In genomic region chr21:31159808-31160207, GRCh38 we compare ENCODE assay signal across 15 cellular contexts.
DNase-seq lines count a peak whose midpoint lies in the region; ATAC-seq and TF ChIP-seq lines count a peak whose summit lies in the region.
"Had no signal": no experiment of that assay in that cellular context is flagged by ENCODE, and none has a peak within 500 bp of the region (broad histone marks: within the 10 kb centered on the region; RNA-seq: fewer than 3 reads in every experiment).

No MANE protein-coding gene starts in this region.

- no peak overlapping the region for H3K4me2 ChIP-seq in osteoblast (ENCODE audit: insufficient read depth, low read length)

- ATAC-seq in activated T-helper 17 cell treated with anti-CD3 and anti-CD28 coated beads, Interleukin-2, amount 50 U/mL, for 72 hours (replicated peaks): no peak
- no peak for ATAC-seq in HG03469 (IDR thresholded peaks at IDR 0.05; ENCODE audit: unreplicated experiment)

- H3K27ac Mint-ChIP-seq in T-helper 2 cell treated with Interferon-gamma antibody and Interleukin-4, amounts not matched to agents 5 μg/mL and 100 μg/mL, for 36 hours: peak overlapping the region; percentile 73
- peak overlapping the region; percentile 42 for H3K27ac Mint-ChIP-seq in activated T-helper 17 cell treated with anti-CD3 and anti-CD28 coated beads, Interleukin-2, amount 50 U/mL, for 72 hours
- H3K27ac Mint-ChIP-seq: dendritic cell treated with granulocyte-macrophage colony-stimulating factor and Interleukin-4, amounts not matched to agents 40 ng/mL and 50 ng/mL, for 4 days; natural killer cell had no signal

- no peaks in the 10 kb centered on the region for H4K20me1 ChIP-seq in osteoblast (ENCODE audit: insufficient read depth, low read length)

- TF ChIP-seq CTCF in osteoblast (IDR thresholded peaks at IDR 0.05; ENCODE audit: extremely low read depth, low read depth, low read length): no peak

- H3K9me3 ChIP-seq in iPS-18a (ENCODE audit: control insufficient read depth, low read depth, low read length) (no peaks in the 10 kb centered on the region), osteoblast (ENCODE audit: low read depth, low read length) (no peaks in the 10 kb centered on the region)

- peak overlapping the region; percentile 10 for H3K9ac ChIP-seq in iPS-18a (ENCODE audit: low read length)

- H3K27ac ChIP-seq in iPS-18a (ENCODE audit: low read length) (no peak overlapping the region), osteoblast (ENCODE audit: low read depth, low read length) (no peak overlapping the region)
- H3K27ac ChIP-seq: HL-60 had no signal

- no peak for DNase-seq in T-helper 2 cell treated with Interferon-gamma antibody and Interleukin-4, amounts not matched to agents 5 μg/mL and 100 μg/mL, for 36 hours (ENCODE audit: low spot score)
- no peak for DNase-seq in T-helper 2 cell
- peak; percentile 73 for DNase-seq in superior temporal gyrus (ENCODE audit: extremely low spot score)
- no peak for DNase-seq in osteoblast (ENCODE audit: insufficient read length, low spot score, missing footprints)
- no peak for DNase-seq in DMS114 treated with DMSO at 0.1 percent for 48 hours (lab: John Stamatoyannopoulos, UW; ENCODE audit: unreplicated experiment)
- DNase-seq: activated CD4-positive, CD25-positive, alpha-beta regulatory T cell; DMS79 treated with DMSO at 0.1 percent for 48 hours; kidney; natural killer cell; NCI-H2107 had no signal

- peaks cover 47% of the 10 kb centered on the region for H3K4me1 Mint-ChIP-seq in T-helper 2 cell treated with Interferon-gamma antibody and Interleukin-4, amounts not matched to agents 5 μg/mL and 100 μg/mL, for 36 hours (ENCODE audit: low read depth)
- H3K4me1 Mint-ChIP-seq in activated T-helper 17 cell treated with anti-CD3 and anti-CD28 coated beads, Interleukin-2, amount 50 U/mL, for 72 hours: peaks cover 40% of the 10 kb centered on the region

- no peak overlapping the region for H2AFZ ChIP-seq in osteoblast (ENCODE audit: low read length)

- peak overlapping the region; percentile 71 for H3K4me3 Mint-ChIP-seq in T-helper 2 cell treated with Interferon-gamma antibody and Interleukin-4, amounts not matched to agents 5 μg/mL and 100 μg/mL, for 36 hours
- peak overlapping the region; percentile 75 for H3K4me3 Mint-ChIP-seq in activated T-helper 17 cell treated with anti-CD3 and anti-CD28 coated beads, Interleukin-2, amount 50 U/mL, for 72 hours
- H3K4me3 Mint-ChIP-seq: dendritic cell treated with granulocyte-macrophage colony-stimulating factor and Interleukin-4, amounts not matched to agents 40 ng/mL and 50 ng/mL, for 4 days; natural killer cell had no signal

- H3K36me3 Mint-ChIP-seq in T-helper 2 cell treated with Interferon-gamma antibody and Interleukin-4, amounts not matched to agents 5 μg/mL and 100 μg/mL, for 36 hours (ENCODE audit: low read depth): peaks cover 49% of the 10 kb centered on the region
- H3K36me3 Mint-ChIP-seq in activated T-helper 17 cell treated with anti-CD3 and anti-CD28 coated beads, Interleukin-2, amount 50 U/mL, for 72 hours (ENCODE audit: low read depth): peaks cover 71% of the 10 kb centered on the region

- no peaks in the 10 kb centered on the region for H3K27me3 Mint-ChIP-seq in T-helper 2 cell treated with Interferon-gamma antibody and Interleukin-4, amounts not matched to agents 5 μg/mL and 100 μg/mL, for 36 hours (ENCODE audit: low read depth)
- no peaks in the 10 kb centered on the region for H3K27me3 Mint-ChIP-seq in activated T-helper 17 cell treated with anti-CD3 and anti-CD28 coated beads, Interleukin-2, amount 50 U/mL, for 72 hours
- H3K27me3 Mint-ChIP-seq: dendritic cell treated with granulocyte-macrophage colony-stimulating factor and Interleukin-4, amounts not matched to agents 40 ng/mL and 50 ng/mL, for 4 days had no signal

- H3K4me1 ChIP-seq in iPS-18a (ENCODE audit: control insufficient read depth, low read depth, low read length) (peaks cover 40% of the 10 kb centered on the region), osteoblast (ENCODE audit: insufficient read depth, low read length) (peaks cover 20% of the 10 kb centered on the region)

- H3K27me3 ChIP-seq in iPS-18a (ENCODE audit: control insufficient read depth, insufficient read depth, low read length) (no peaks in the 10 kb centered on the region), osteoblast (ENCODE audit: insufficient read depth, low read length) (no peaks in the 10 kb centered on the region)

- peaks cover 18% of the 10 kb centered on the region for H3K9me3 Mint-ChIP-seq in T-helper 2 cell treated with Interferon-gamma antibody and Interleukin-4, amounts not matched to agents 5 μg/mL and 100 μg/mL, for 36 hours
- no peaks in the 10 kb centered on the region for H3K9me3 Mint-ChIP-seq in activated T-helper 17 cell treated with anti-CD3 and anti-CD28 coated beads, Interleukin-2, amount 50 U/mL, for 72 hours
- H3K9me3 Mint-ChIP-seq: dendritic cell treated with granulocyte-macrophage colony-stimulating factor and Interleukin-4, amounts not matched to agents 40 ng/mL and 50 ng/mL, for 4 days had no signal

- no peaks in the 10 kb centered on the region for H3K36me3 ChIP-seq in iPS-18a (ENCODE audit: control insufficient read depth, low read depth, low read length)
- H3K36me3 ChIP-seq in osteoblast (ENCODE audit: insufficient read depth, low read length): no peaks in the 10 kb centered on the region

- peak overlapping the region; percentile 57 for H3K4me3 ChIP-seq in iPS-18a (ENCODE audit: low read length)
- H3K4me3 ChIP-seq in osteoblast (ENCODE audit: insufficient read depth, low read length): no peak overlapping the region

- no peaks in the 10 kb centered on the region for H3K79me2 ChIP-seq in osteoblast (ENCODE audit: insufficient read depth, low read length)
